30 cellular contexts compared by ENCODE assay signal in genomic region chr15:100999369-100999768, GRCh38.
A peak's percentile ranks its signal among the peaks of the same experiment; 100 is the strongest.
DNase-seq lines count a peak whose midpoint lies in the region; ATAC-seq and TF ChIP-seq lines count a peak whose summit lies in the region.
"Had no signal": no experiment of that assay in that cellular context is flagged by ENCODE, and none has a peak within 500 bp of the region (broad histone marks: within the 10 kb centered on the region; RNA-seq: fewer than 3 reads in every experiment).

No MANE protein-coding gene starts in this region.

- POLR2A ChIA-PET in CD8-positive, alpha-beta memory T cell (lab: Charles Lee) = no interaction called here

- H2AFZ ChIP-seq in Karpas-422 (ENCODE audit: low read length) = no peak overlapping the region

- H3K36me3 ChIP-seq in Karpas-422 (ENCODE audit: insufficient read depth, low read length) (peaks cover 41% of the 10 kb centered on the region), mucosa of descending colon (ENCODE audit: low read depth) (no peaks in the 10 kb centered on the region)
- no peaks in the 10 kb centered on the region for H3K36me3 ChIP-seq in CD8-positive, alpha-beta memory T cell (ENCODE audit: insufficient read depth, low read length)
- H3K36me3 ChIP-seq: BLaER1, left ventricle myocardium inferior, prostate gland, vagina had no signal

- peaks cover 29% of the 10 kb centered on the region for H3K4me1 ChIP-seq in Karpas-422 (ENCODE audit: low read length)
- peaks cover 3% of the 10 kb centered on the region for H3K4me1 ChIP-seq in mucosa of descending colon (ENCODE audit: low read depth)
- H3K4me1 ChIP-seq in CD8-positive, alpha-beta memory T cell (ENCODE audit: insufficient read depth, low read length) = no peaks in the 10 kb centered on the region
- H3K4me1 ChIP-seq: Caco-2, left ventricle myocardium inferior had no signal

- H3K4me3 Mint-ChIP-seq in CD8-positive, alpha-beta memory T cell = no peak overlapping the region
- H3K4me3 Mint-ChIP-seq: activated naive CD8-positive, alpha-beta T cell treated with anti-CD3 and anti-CD28 coated beads, Interleukin-2, amount 10 ng/mL, durations not matched to agents 7 days and 5 days; central memory CD8-positive, alpha-beta T cell; dendritic cell treated with granulocyte-macrophage colony-stimulating factor and Interleukin-4, amounts not matched to agents 40 ng/mL and 50 ng/mL, for 4 days; endodermal cell; stimulated activated naive CD8-positive, alpha-beta T cell treated with anti-CD3 and anti-CD28 coated beads, Interleukin-15, amount 100 ng/mL, for 72 hours; T-helper 17 cell had no signal

- TF ChIP-seq CTCF in astrocyte of the spinal cord (IDR thresholded peaks at IDR 0.05; ENCODE audit: low read depth, low read length) (no peak), mucosa of descending colon (IDR thresholded peaks at IDR 0.05) (no peak)

- peaks cover 14% of the 10 kb centered on the region for H3K79me2 ChIP-seq in Karpas-422 (ENCODE audit: low read length)

- no peak overlapping the region for H3K4me2 ChIP-seq in Karpas-422 (ENCODE audit: low read depth, low read length, poor library complexity, severe bottlenecking)
- H3K4me2 ChIP-seq: A549, BLaER1 had no signal

- no peak overlapping the region for H3K9ac ChIP-seq in Karpas-422 (ENCODE audit: low read length)
- H3K9ac ChIP-seq: BLaER1 had no signal

- CTCF ChIA-PET in CD8-positive, alpha-beta memory T cell (lab: Charles Lee) = interaction anchor here (5.1 kb wide), 1 partner anchor 9 kb away, joined by 45 read pairs; no protein-coding TSS in a partner anchor

- peak; percentile 61 for DNase-seq in AG20443 (ENCODE audit: low spot score)
- no peak for DNase-seq in Karpas-422
- peak; percentile 63 for DNase-seq in astrocyte of the spinal cord (ENCODE audit: low read depth, low spot score)
- no peak for DNase-seq in mucosa of descending colon
- DNase-seq in NCI-H2029 (lab: John Stamatoyannopoulos, UW) = no peak
- DNase-seq in CD8-positive, alpha-beta memory T cell = no peak
- no peak for DNase-seq in HT-29 (ENCODE audit: low spot score)
- DNase-seq: activated effector memory CD4-positive, alpha-beta T cell treated with anti-CD3 and anti-CD28 coated beads, Interleukin-2, amount 50 U/mL, for 16 hours; activated naive CD8-positive, alpha-beta T cell treated with anti-CD3 and anti-CD28 coated beads, Interleukin-2, amount 10 ng/mL, durations not matched to agents 7 days and 5 days; Caco-2; DMS79 treated with DMSO at 0.1 percent for 48 hours; endodermal cell; esophagus squamous epithelium; glutamatergic neuron; islet precursor cell; left ventricle myocardium inferior; NCI-H1092; NCI-H187; NCI-H526 treated with DMSO at 0.1 percent for 48 hours; stimulated activated naive CD8-positive, alpha-beta T cell treated with anti-CD3 and anti-CD28 coated beads, Interleukin-15, amount 100 ng/mL, for 72 hours; T-helper 17 cell had no signal

- no peak overlapping the region for H3K4me3 ChIP-seq in Karpas-422 (ENCODE audit: low read length)
- H3K4me3 ChIP-seq in astrocyte of the spinal cord (ENCODE audit: low read depth, low read length) = no peak overlapping the region
- H3K4me3 ChIP-seq in mucosa of descending colon = no peak overlapping the region
- H3K4me3 ChIP-seq in CD8-positive, alpha-beta memory T cell (ENCODE audit: low read length) = no peak overlapping the region
- H3K4me3 ChIP-seq: A549, BLaER1, esophagus squamous epithelium, left ventricle myocardium inferior, prostate gland, SK-N-MC, vagina had no signal

- ATAC-seq in mucosa of descending colon (peak; percentile 28), HG03159 (IDR thresholded peaks at IDR 0.05; ENCODE audit: unreplicated experiment) (no peak)
- ATAC-seq: A549; stimulated activated naive CD8-positive, alpha-beta T cell treated with anti-CD3 and anti-CD28 coated beads, Interleukin-15, amount 100 ng/mL, for 72 hours; T-helper 17 cell had no signal

- H4K20me1 ChIP-seq in Karpas-422 (ENCODE audit: insufficient read depth, low read depth, low read length) = no peaks in the 10 kb centered on the region
- H4K20me1 ChIP-seq: BLaER1 had no signal

- no peaks in the 10 kb centered on the region for H3K9me2 ChIP-seq in Karpas-422 (replicated peaks; ENCODE audit: insufficient read depth, low read length)

- H3K27me3 Mint-ChIP-seq in CD8-positive, alpha-beta memory T cell = peaks cover 4 to 57% of the 10 kb centered on the region in 2 donors
- H3K27me3 Mint-ChIP-seq: dendritic cell treated with granulocyte-macrophage colony-stimulating factor and Interleukin-4, amounts not matched to agents 40 ng/mL and 50 ng/mL, for 4 days had no signal

- no peaks in the 10 kb centered on the region for H3K9me3 Mint-ChIP-seq in CD8-positive, alpha-beta memory T cell
- H3K9me3 Mint-ChIP-seq: activated naive CD8-positive, alpha-beta T cell treated with anti-CD3 and anti-CD28 coated beads, Interleukin-2, amount 10 ng/mL, durations not matched to agents 7 days and 5 days; central memory CD8-positive, alpha-beta T cell; dendritic cell treated with granulocyte-macrophage colony-stimulating factor and Interleukin-4, amounts not matched to agents 40 ng/mL and 50 ng/mL, for 4 days; stimulated activated naive CD8-positive, alpha-beta T cell treated with anti-CD3 and anti-CD28 coated beads, Interleukin-15, amount 100 ng/mL, for 72 hours had no signal

- no peak overlapping the region for H3K27ac Mint-ChIP-seq in CD8-positive, alpha-beta memory T cell
- H3K27ac Mint-ChIP-seq: activated naive CD8-positive, alpha-beta T cell treated with anti-CD3 and anti-CD28 coated beads, Interleukin-2, amount 10 ng/mL, durations not matched to agents 7 days and 5 days; dendritic cell treated with granulocyte-macrophage colony-stimulating factor and Interleukin-4, amounts not matched to agents 40 ng/mL and 50 ng/mL, for 4 days; endodermal cell; stimulated activated naive CD8-positive, alpha-beta T cell treated with anti-CD3 and anti-CD28 coated beads, Interleukin-15, amount 100 ng/mL, for 72 hours; T-helper 17 cell had no signal

- intact Hi-C loops in mucosa of descending colon (cut with DNase I, micrococcal nuclease) = no loop called here

- no peaks in the 10 kb centered on the region for H3K36me3 Mint-ChIP-seq in CD8-positive, alpha-beta memory T cell
- H3K36me3 Mint-ChIP-seq: activated naive CD8-positive, alpha-beta T cell treated with anti-CD3 and anti-CD28 coated beads, Interleukin-2, amount 10 ng/mL, durations not matched to agents 7 days and 5 days had no signal

- in situ Hi-C loops in astrocyte of the spinal cord (cut with HindIII; ENCODE audit: low sequenced_read_pairs) = no loop called here

- H3K9me3 ChIP-seq in Karpas-422 (ENCODE audit: low read length) = no peaks in the 10 kb centered on the region
- no peaks in the 10 kb centered on the region for H3K9me3 ChIP-seq in mucosa of descending colon
- H3K9me3 ChIP-seq in CD8-positive, alpha-beta memory T cell (ENCODE audit: low read length) = no peaks in the 10 kb centered on the region
- H3K9me3 ChIP-seq: Caco-2, esophagus squamous epithelium, left ventricle myocardium inferior, neutrophil, prostate gland, vagina had no signal

- no peaks in the 10 kb centered on the region for H3K4me1 Mint-ChIP-seq in CD8-positive, alpha-beta memory T cell
- H3K4me1 Mint-ChIP-seq: activated naive CD8-positive, alpha-beta T cell treated with anti-CD3 and anti-CD28 coated beads, Interleukin-2, amount 10 ng/mL, durations not matched to agents 7 days and 5 days; central memory CD8-positive, alpha-beta T cell; endodermal cell; stimulated activated naive CD8-positive, alpha-beta T cell treated with anti-CD3 and anti-CD28 coated beads, Interleukin-15, amount 100 ng/mL, for 72 hours had no signal

- 0 out of 2 replicates have a peak overlapping the region, but pooled peaks have one; percentile 36 for H3K27ac ChIP-seq in Karpas-422 (ENCODE audit: low read length)
- no peak overlapping the region for H3K27ac ChIP-seq in CD8-positive, alpha-beta memory T cell (ENCODE audit: low read depth, low read length)
- H3K27ac ChIP-seq: A549, BLaER1, esophagus squamous epithelium, left ventricle myocardium inferior, neutrophil, SK-N-MC, vagina had no signal

- no peaks in the 10 kb centered on the region for H3K27me3 ChIP-seq in Karpas-422 (ENCODE audit: low read length)
- H3K27me3 ChIP-seq in CD8-positive, alpha-beta memory T cell (ENCODE audit: insufficient read depth, low read length, poor library complexity, severe bottlenecking) = no peaks in the 10 kb centered on the region
- H3K27me3 ChIP-seq: BLaER1, esophagus squamous epithelium, neutrophil, vagina had no signal

Comparison
In these comparisons a context has a peak if more than half of its experiments do, and no peak if none do; other contexts are left out.
1. DNase-seq: peak in AG20443 (single experiment) and astrocyte of the spinal cord (single experiment); none in Karpas-422 (single experiment), mucosa of descending colon (0 of 3), NCI-H2029 (single experiment), CD8-positive, alpha-beta memory T cell (0 of 5) and HT-29 (single experiment).